In the genomic region with DNA sequence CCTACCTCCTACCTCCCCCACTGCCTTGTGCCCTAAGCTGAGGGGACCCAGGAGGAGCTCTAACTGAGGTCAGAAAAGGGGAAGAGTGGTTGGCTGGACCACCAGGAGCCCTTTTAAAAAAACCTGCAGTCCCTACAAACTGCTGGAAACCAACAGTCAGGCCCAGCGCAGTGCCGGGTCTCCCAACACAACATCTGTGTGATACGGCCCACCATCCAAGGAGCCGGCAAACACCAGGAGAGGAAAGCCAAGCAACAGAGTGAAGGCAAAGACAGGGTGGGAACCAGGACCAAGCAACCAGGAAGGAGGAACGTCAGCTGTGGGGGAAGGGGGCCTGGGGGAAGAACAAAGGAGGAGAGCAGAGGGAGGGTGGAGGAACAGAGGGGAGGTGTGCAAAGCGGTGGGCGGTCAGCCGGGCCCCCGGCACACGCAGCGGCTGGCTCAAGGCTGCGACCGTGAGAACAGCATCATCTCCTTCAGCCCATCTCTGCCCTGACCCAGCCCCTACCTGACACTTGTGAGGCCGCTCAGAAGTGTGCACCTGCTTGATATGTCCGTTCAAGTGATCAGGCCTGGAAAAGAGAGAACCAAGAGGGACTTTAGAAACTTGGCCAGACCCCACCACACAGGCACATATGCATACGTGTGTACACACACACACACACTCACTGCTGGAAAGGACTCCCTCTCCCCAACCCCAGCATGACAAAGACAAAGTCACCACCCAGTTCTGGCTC, we compare ENCODE assay signal across 8 cellular contexts. TPM values are rescaled to one million over a fixed set of nuclear protein-coding genes. Genes with fewer than 3 reads are reported as not detected.
DNase-seq lines count a peak whose midpoint lies in the region; ATAC-seq, FAIRE-seq and TF ChIP-seq lines count a peak whose summit lies in the region.

No MANE protein-coding gene starts in this region.

- WGBS in H1 (ENCODE audit: extremely low coverage in 1 of 2, insufficient coverage in 1 of 2, insufficient read length in 1 of 2, insufficient replicate concordance in 2 of 2, low coverage in 1 of 2, low lambda C conversion rate in 2 of 2, missing lambda C conversion rate in 1 of 2), 2 experiments, result 61% methylated on average over 16 of the region's 16 CpGs; no CpG with 5 or more reads in 1 of the 2 experiments

- H2BK20ac ChIP-seq in H1 (ENCODE audit: low read length), result peak overlapping the region; percentile 40; the same call in 1 of the 2 replicates

- TF ChIP-seq EP300 in H1 (IDR thresholded peaks at IDR 0.05; ENCODE audit: borderline replicate concordance in 1 of 2, low read depth in 2 of 2, low read length in 2 of 2), result no peak

- TF ChIP-seq CTCF in LNCaP clone FGC (IDR thresholded peaks at IDR 0.05; ENCODE audit: control insufficient read depth, extremely low read depth, insufficient read depth) (no peak), H1 (IDR thresholded peaks at IDR 0.05; ENCODE audit: control extremely low read depth in 1 of 3, insufficient read depth in 1 of 3, low read depth in 1 of 3, low read length in 3 of 3) (no peak), osteoblast (IDR thresholded peaks at IDR 0.05; ENCODE audit: extremely low read depth, low read depth, low read length) (no peak), foreskin fibroblast (IDR thresholded peaks at IDR 0.05; ENCODE audit: low read depth, low read length) (no peak)

- peak overlapping the region; percentile 78 to 96 (median 87) for H3K27ac Mint-ChIP-seq in CD4-positive, alpha-beta memory T cell

- peak in 1 of 2 experiments; percentile 46; a peak in 1 of 3 replicates for TF ChIP-seq POLR2A in H1 (IDR thresholded peaks at IDR 0.05; ENCODE audit: control extremely low read depth in 1 of 2, low read depth in 2 of 2, low read length in 2 of 2)

- no peaks in the 10 kb centered on the region for H3K27me3 Mint-ChIP-seq in CD4-positive, alpha-beta memory T cell

- H3K23ac ChIP-seq in H1 (ENCODE audit: insufficient read length), result no peak overlapping the region

- ATAC-seq in GM18907 (IDR thresholded peaks at IDR 0.05; ENCODE audit: unreplicated experiment) (no peak), GM21515 (IDR thresholded peaks at IDR 0.05; ENCODE audit: unreplicated experiment) (no peak)

- H3K4me1 ChIP-seq in CD4-positive, alpha-beta memory T cell (ENCODE audit: insufficient read depth, low read length), result peaks cover 67% of the 10 kb centered on the region
- peaks cover 0 to 50% (median 37%) of the 10 kb centered on the region in 4 experiments; a peak in 6 of 7 replicates for H3K4me1 ChIP-seq in H1 (replicated peaks in 1 of 4; ENCODE audit: control insufficient read depth in 3 of 4, insufficient read depth in 4 of 4, low read length in 3 of 4)
- peaks cover 18% of the 10 kb centered on the region for H3K4me1 ChIP-seq in osteoblast (ENCODE audit: insufficient read depth, low read length)

- H2BK15ac ChIP-seq in H1 (ENCODE audit: low read length), result peak overlapping the region; percentile 65; the same call in 1 of the 2 replicates

- H2AFZ ChIP-seq in H1 (ENCODE audit: low read length) (no peak overlapping the region), osteoblast (ENCODE audit: low read length) (no peak overlapping the region)

- no peaks in the 10 kb centered on the region for H3K9me3 Mint-ChIP-seq in CD4-positive, alpha-beta memory T cell

- peak overlapping the region; percentile 91 for H3K18ac ChIP-seq in H1 (ENCODE audit: extremely low read depth, low read length)

- peaks cover 31% of the 10 kb centered on the region for H3K23me2 ChIP-seq in H1 (ENCODE audit: low read depth, low read length)

- H4K8ac ChIP-seq in H1 (ENCODE audit: extremely low read depth, insufficient read depth, low read length), result peak overlapping the region; percentile 94; the same call in 1 of the 2 replicates

- H3K27me3 ChIP-seq in CD4-positive, alpha-beta memory T cell (ENCODE audit: insufficient read depth, low read length), result no peaks in the 10 kb centered on the region
- H3K27me3 ChIP-seq in H1 (replicated peaks in 1 of 4; ENCODE audit: control insufficient read depth in 3 of 4, extremely low read depth in 1 of 4, insufficient read depth in 3 of 4, low read length in 3 of 4) (no peaks in the 10 kb centered on the region), osteoblast (ENCODE audit: insufficient read depth, low read length) (no peaks in the 10 kb centered on the region)

- H3K14ac ChIP-seq in H1 (ENCODE audit: insufficient read length), result no peak overlapping the region

- peak overlapping the region; percentile 96 for H2BK5ac ChIP-seq in H1 (ENCODE audit: low read depth, low read length)

- POLR2A ChIA-PET in CD4-positive, alpha-beta memory T cell (lab: Charles Lee; ENCODE audit: partially characterized antibody), result interaction anchor here (7.7 kb wide), 1 partner anchor 51 kb away, joined by 179 read pairs; the partner anchor contains the start of gene PIK3IP1
- POLR2A ChIA-PET in H1 (lab: Charles Lee; ENCODE audit: partially characterized antibody), result interaction anchor here (0.6 to 9.4 kb wide), 17 partner anchors 12 to 130 kb away, joined by 3 to 116 read pairs (median 5); partner anchors contain the start of genes DRG1 and PIK3IP1

- H3K4me3 ChIP-seq in CD4-positive, alpha-beta memory T cell (ENCODE audit: low read length in 2 of 2), result no peak overlapping the region
- peak overlapping the region; percentile 59 for H3K4me3 ChIP-seq in LNCaP clone FGC (ENCODE audit: low read depth, low read length)
- H3K4me3 ChIP-seq in H1 (ENCODE audit: extremely low read depth in 1 of 4, insufficient read depth in 2 of 4, low read depth in 3 of 4, low read length in 4 of 4), result peak overlapping the region; percentile 57 to 93 (median 76); a peak in 7 of 8 replicates
- H3K4me3 ChIP-seq in osteoblast (ENCODE audit: insufficient read depth, low read length), result no peak overlapping the region
- no peak overlapping the region for H3K4me3 ChIP-seq in foreskin fibroblast (ENCODE audit: low read depth in 1 of 2, low read length in 2 of 2)

- intact Hi-C loops in CD4-positive, alpha-beta memory T cell (cut with micrococcal nuclease), result no loop called here

- peaks cover 36 to 84% (median 59%) of the 10 kb centered on the region in 4 donors for H3K4me1 Mint-ChIP-seq in CD4-positive, alpha-beta memory T cell

- FAIRE-seq in H1 (lab: Jason Lieb, UNC), result no peak

- peaks cover 46% of the 10 kb centered on the region for H3K36me3 ChIP-seq in CD4-positive, alpha-beta memory T cell (ENCODE audit: insufficient read depth, low read length)
- H3K36me3 ChIP-seq in H1 (ENCODE audit: control insufficient read depth in 2 of 4, insufficient read depth in 4 of 4, low read length in 3 of 4) (peaks cover 8 to 64% (median 19%) of the 10 kb centered on the region in 4 experiments; a peak in 7 of 8 replicates), osteoblast (ENCODE audit: insufficient read depth, low read length) (peaks cover 21% of the 10 kb centered on the region)

- H3K56ac ChIP-seq in H1 (replicated peaks; ENCODE audit: insufficient read length, low read depth, low read length), result peak overlapping the region; percentile 78

- H3K9ac ChIP-seq in H1 (replicated peaks in 1 of 4; ENCODE audit: extremely low read depth in 1 of 4, low read depth in 3 of 4, low read length in 3 of 4), result peak overlapping the region in 3 of 4 experiments; percentile 81 to 87 (median 82); a peak in 6 of 7 replicates

- H3K79me2 ChIP-seq in H1 (ENCODE audit: control insufficient read depth in 1 of 2, insufficient read depth in 2 of 2, low read length in 2 of 2), result peaks cover 4 to 76% of the 10 kb centered on the region in 2 experiments; a peak in 3 of 4 replicates
- peaks cover 8% of the 10 kb centered on the region for H3K79me2 ChIP-seq in osteoblast (ENCODE audit: insufficient read depth, low read length)

- H3K4ac ChIP-seq in H1 (replicated peaks; ENCODE audit: insufficient read length, low read depth, low read length), result no peak overlapping the region

- H4K20me1 ChIP-seq in H1 (replicated peaks in 1 of 2; ENCODE audit: control insufficient read depth in 1 of 2, insufficient read depth in 2 of 2, low read length in 2 of 2), result peaks cover 2 to 15% of the 10 kb centered on the region in 2 experiments
- peaks cover 36% of the 10 kb centered on the region for H4K20me1 ChIP-seq in osteoblast (ENCODE audit: insufficient read depth, low read length)

- peak overlapping the region; percentile 56 for H3K27ac ChIP-seq in CD4-positive, alpha-beta memory T cell (ENCODE audit: low read depth, low read length)
- H3K27ac ChIP-seq in H1 (ENCODE audit: low read depth, low read length) (peak overlapping the region; percentile 93), osteoblast (ENCODE audit: low read depth, low read length) (no peak overlapping the region)

- peak overlapping the region; percentile 86 for H4K91ac ChIP-seq in H1 (replicated peaks; ENCODE audit: insufficient read length, low read length)

- H3K79me1 ChIP-seq in H1 (ENCODE audit: low read depth, low read length), result peaks cover 29% of the 10 kb centered on the region

- H3K36me3 Mint-ChIP-seq in CD4-positive, alpha-beta memory T cell, result peaks cover 17 to 71% of the 10 kb centered on the region in 2 donors

- no peak for DNase-seq in CD4-positive, alpha-beta memory T cell
- no peak for DNase-seq in LNCaP clone FGC (ENCODE audit: low read depth)
- no peak for DNase-seq in H1 (ENCODE audit: low read depth in 1 of 2, low spot score in 2 of 2)
- peak; percentile 75 for DNase-seq in osteoblast (ENCODE audit: insufficient read length, low spot score, missing footprints)
- no peak for DNase-seq in foreskin fibroblast
- DNase-seq in NCI-H524 treated with DMSO at 0.1 percent for 48 hours (lab: John Stamatoyannopoulos, UW), result no peak

- peak overlapping the region; percentile 42 to 98 (median 89) for H3K4me3 Mint-ChIP-seq in CD4-positive, alpha-beta memory T cell

- H3K4me2 ChIP-seq in H1 (ENCODE audit: insufficient read depth in 1 of 2, low read depth in 2 of 2, low read length in 2 of 2) (peak overlapping the region; percentile 82 to 95), osteoblast (ENCODE audit: insufficient read depth, low read length) (no peak overlapping the region)

- H4K5ac ChIP-seq in H1 (ENCODE audit: insufficient read length, low read depth, low read length), result peak overlapping the region; percentile 74

- H2BK120ac ChIP-seq in H1 (replicated peaks; ENCODE audit: low read depth, low read length), result peak overlapping the region; percentile 71

- H2BK12ac ChIP-seq in H1 (ENCODE audit: low read depth, low read length), result peak overlapping the region; percentile 99

- CTCF ChIA-PET in CD4-positive, alpha-beta memory T cell (lab: Charles Lee; ENCODE audit: partially characterized antibody), result interaction anchor here (1.6 kb wide), 1 partner anchor 50 kb away, joined by 4 read pairs; the partner anchor contains the start of gene PIK3IP1
- CTCF ChIA-PET in H1 (lab: Charles Lee; ENCODE audit: partially characterized antibody), result interaction anchor here (0.8 kb wide), 2 partner anchors 29 to 185 kb away, joined by 3 read pairs; no protein-coding TSS in a partner anchor

- TF ChIP-seq RAD21 in H1 (IDR thresholded peaks at IDR 0.05 in 1 of 2, conservative IDR thresholded peaks at IDR 0.05 in 1 of 2; ENCODE audit: low read depth in 2 of 2, low read length in 2 of 2), result no peak

- no peaks in the 10 kb centered on the region for H3K9me3 ChIP-seq in CD4-positive, alpha-beta memory T cell (ENCODE audit: control insufficient read depth in 1 of 2, low read length in 2 of 2)
- no peaks in the 10 kb centered on the region for H3K9me3 ChIP-seq in H1 (ENCODE audit: insufficient read depth in 2 of 2, low read depth in 1 of 2, low read length in 1 of 2)
- H3K9me3 ChIP-seq in osteoblast (ENCODE audit: low read depth, low read length), result no peaks in the 10 kb centered on the region

- H2AK5ac ChIP-seq in H1 (ENCODE audit: low read depth, low read length), result peak overlapping the region; percentile 91; the same call in 1 of the 2 replicates

RNA-seq across cellular contexts. Expression of gene PATZ1, which starts 3.6 kb away (rescaled TPM):
- total RNA-seq in CD4-positive, alpha-beta memory T cell, result 10 to 100 TPM; 40.9 to 43.7 TPM
- 10 to 100 TPM in 1 of 2 donors, 1 to 10 TPM in 1; 6.6 to 19.7 TPM for polyA plus RNA-seq in CD4-positive, alpha-beta memory T cell
- 70.8 and 70.9 TPM in 2 replicates for total RNA-seq in H1 (2021; fragmentation: NEBNext Ultra II Directional; extraction: Animal tissue kit (Norgen Biotek cat#: 25700))
- polyA plus RNA-seq in H1 (2011; rRNA removed), result 62.1 and 77.5 TPM in 2 replicates
- 58.1 TPM for polyA plus RNA-seq in H1 (2011; cell fraction: cytosol; rRNA removed)
- 111 TPM for polyA plus RNA-seq in H1 (2011; cell fraction: nucleus; rRNA removed)
- polyA plus RNA-seq in H1 (2012, experiment 1 of 2), result 60.7 to 70.0 TPM (median 64.4 TPM) in 4 replicates
- polyA plus RNA-seq in H1 (2012, experiment 2 of 2), result 76.3 TPM
- polyA plus RNA-seq in H1 (2013, experiment 1 of 2), result 36.5 TPM
- 33.9 TPM for polyA plus RNA-seq in H1 (2013, experiment 2 of 2)
- 78.5 and 89.3 TPM in 2 replicates for polyA minus RNA-seq in H1 (2011; rRNA and poly(A)+ RNA removed)
- polyA minus RNA-seq in H1 (2011; cell fraction: cytosol; rRNA and poly(A)+ RNA removed), result 69.9 TPM
- polyA minus RNA-seq in H1 (2011; cell fraction: nucleus; rRNA and poly(A)+ RNA removed), result 74.8 TPM
- 13.8 and 15.2 TPM in 2 replicates for total RNA-seq in osteoblast

RNA-seq across cellular contexts. Expression of gene PIK3IP1, which starts 50.3 kb away (rescaled TPM):
- total RNA-seq in CD4-positive, alpha-beta memory T cell, result 100 to 1,000 TPM; 399 to 411 TPM
- polyA plus RNA-seq in CD4-positive, alpha-beta memory T cell, result 100 to 1,000 TPM; 418 to 473 TPM
- 1.3 and 1.5 TPM in 2 replicates for total RNA-seq in H1 (2021; fragmentation: NEBNext Ultra II Directional; extraction: Animal tissue kit (Norgen Biotek cat#: 25700))
- polyA plus RNA-seq in H1 (2011; rRNA removed), result 0.66 and 1.00 TPM in 2 replicates
- 1.7 TPM for polyA plus RNA-seq in H1 (2011; cell fraction: cytosol; rRNA removed)
- 1.8 TPM for polyA plus RNA-seq in H1 (2011; cell fraction: nucleus; rRNA removed)
- 0.94 to 1.4 TPM (median 1.2 TPM) in 4 replicates for polyA plus RNA-seq in H1 (2012, experiment 1 of 2)
- 0.79 TPM for polyA plus RNA-seq in H1 (2012, experiment 2 of 2)
- 0.95 TPM for polyA plus RNA-seq in H1 (2013, experiment 1 of 2)
- polyA plus RNA-seq in H1 (2013, experiment 2 of 2), result 1.3 TPM
- polyA minus RNA-seq in H1 (2011; rRNA and poly(A)+ RNA removed), result 0.46 and 0.76 TPM in 2 replicates
- polyA minus RNA-seq in H1 (2011; cell fraction: cytosol; rRNA and poly(A)+ RNA removed), result 2.1 TPM
- 3.9 TPM for polyA minus RNA-seq in H1 (2011; cell fraction: nucleus; rRNA and poly(A)+ RNA removed)
- 31.5 and 40.1 TPM in 2 replicates for total RNA-seq in osteoblast

RNA-seq across cellular contexts. Expression of gene DRG1, which starts 56.8 kb away (rescaled TPM):
- 10 to 100 TPM; 80.3 to 82.5 TPM for total RNA-seq in CD4-positive, alpha-beta memory T cell
- 100 to 1,000 TPM in 1 of 2 donors, 10 to 100 TPM in 1; 74.8 to 128 TPM for polyA plus RNA-seq in CD4-positive, alpha-beta memory T cell
- total RNA-seq in H1 (2021; fragmentation: NEBNext Ultra II Directional; extraction: Animal tissue kit (Norgen Biotek cat#: 25700)), result 70.8 and 81.9 TPM in 2 replicates
- 27.2 and 45.3 TPM in 2 replicates for polyA plus RNA-seq in H1 (2011; rRNA removed)
- polyA plus RNA-seq in H1 (2011; cell fraction: cytosol; rRNA removed), result 69.1 TPM
- polyA plus RNA-seq in H1 (2011; cell fraction: nucleus; rRNA removed), result 20.8 TPM
- 91.7 to 120 TPM (median 96.6 TPM) in 4 replicates for polyA plus RNA-seq in H1 (2012, experiment 1 of 2)
- polyA plus RNA-seq in H1 (2012, experiment 2 of 2), result 27.6 TPM
- polyA plus RNA-seq in H1 (2013, experiment 1 of 2), result 51.1 TPM
- polyA plus RNA-seq in H1 (2013, experiment 2 of 2), result 55.9 TPM
- 79.6 and 83.0 TPM in 2 replicates for polyA minus RNA-seq in H1 (2011; rRNA and poly(A)+ RNA removed)
- polyA minus RNA-seq in H1 (2011; cell fraction: cytosol; rRNA and poly(A)+ RNA removed), result 58.8 TPM
- polyA minus RNA-seq in H1 (2011; cell fraction: nucleus; rRNA and poly(A)+ RNA removed), result 39.2 TPM
- 68.0 and 71.0 TPM in 2 replicates for total RNA-seq in osteoblast

Comparison
In these comparisons a context has a peak if more than half of its experiments do, and no peak if none do; other contexts are left out.
1. H3K4me3 ChIP-seq: peak in LNCaP clone FGC (single experiment) and H1 (4 of 4); none in CD4-positive, alpha-beta memory T cell (0 of 2), osteoblast (single experiment) and foreskin fibroblast (0 of 2).
2. RNA of gene PIK3IP1, which starts 50.3 kb away (total RNA-seq): 399 to 411 TPM in CD4-positive, alpha-beta memory T cell and 31.5 to 40.1 TPM in osteoblast; 1.3 to 1.5 TPM in H1; every median in the first group is over 10 times any median in the second.